Comparison of ENCODE assay signal across 12 cellular contexts in the genomic region with DNA sequence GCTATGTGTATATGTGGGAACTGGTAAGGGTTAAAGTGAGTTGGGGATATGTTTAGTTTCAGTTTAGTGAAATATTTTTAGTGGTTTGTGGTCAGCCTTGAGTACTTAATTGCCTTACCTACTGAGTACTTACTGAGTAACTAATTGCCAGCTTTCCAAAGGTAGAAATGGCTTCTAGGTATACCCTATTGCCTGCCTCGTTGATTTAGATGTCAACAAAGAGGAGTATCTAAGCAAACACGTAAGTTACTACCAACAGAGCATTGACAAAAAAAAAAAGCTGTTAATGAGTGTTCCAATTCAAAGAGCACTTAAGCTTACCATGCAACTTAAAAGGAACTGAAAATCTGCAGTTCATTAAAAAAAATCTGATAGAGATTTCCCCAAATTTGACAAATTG. TPM values are rescaled to one million over a fixed set of nuclear protein-coding genes. Genes with fewer than 3 reads are reported as not detected.
DNase-seq lines count a peak whose midpoint lies in the region; ATAC-seq and TF ChIP-seq lines count a peak whose summit lies in the region.
"Had no signal": no experiment of that assay in that cellular context is flagged by ENCODE, and none has a peak within 500 bp of the region (broad histone marks: within the 10 kb centered on the region; RNA-seq: fewer than 3 reads in every experiment).

No MANE protein-coding gene starts in this region.

- CTCF ChIA-PET in GM10248 (lab: Yijun Ruan, JAX): no interaction called here

- H3K4me1 ChIP-seq in transverse colon: no peaks in the 10 kb centered on the region

- in situ Hi-C loops in transverse colon (cut with MboI; ENCODE audit: low pct_ligation_motif_present in 1 of 4, low pct_unique_long_range_greater_than_20kb in 1 of 4, low sequenced_read_pairs in 3 of 4): no loop called here

- 26 to 46% methylated on average over 2 of the region's 2 CpGs for WGBS in transverse colon (ENCODE audit: low coverage in 1 of 2), 2 donors

- H3K36me3 ChIP-seq in transverse colon: no peaks in the 10 kb centered on the region

- H3K9me3 ChIP-seq in transverse colon: no peaks in the 10 kb centered on the region

- H3K27ac ChIP-seq in transverse colon: no peak overlapping the region

- H3K4me3 ChIP-seq in transverse colon: no peak overlapping the region
- H3K4me3 ChIP-seq: K562 had no signal

- TF ChIP-seq EP300 in transverse colon (IDR thresholded peaks at IDR 0.05; ENCODE audit: low read depth): no peak

- no peak for TF ChIP-seq POLR2A in transverse colon (IDR thresholded peaks at IDR 0.05)

- POLR2A ChIA-PET in GM10248 (lab: Yijun Ruan, JAX): interaction anchor here (0.6 kb wide), 1 partner anchor 13 kb away, joined by 3 read pairs; no protein-coding TSS in a partner anchor

- no peaks in the 10 kb centered on the region for H3K27me3 ChIP-seq in transverse colon

- intact Hi-C loops in transverse colon (cut with DNase I; ENCODE audit: low total_unique reads): no loop called here

- peak; percentile 25 for DNase-seq in GM10248 (ENCODE audit: extremely low spot score)
- peak; percentile 56 to 89 for DNase-seq in NOMO-1 (lab: John Stamatoyannopoulos, UW; ENCODE audit: unreplicated experiment in 2 of 2)
- DNase-seq in nucleus accumbens (lab: John Stamatoyannopoulos, UW): no peak
- no peak for DNase-seq in putamen (ENCODE audit: low spot score)
- no peak for DNase-seq in activated CD4-positive, alpha-beta T cell treated with anti-CD3 and anti-CD28 coated beads for 48 hours
- no peak for DNase-seq in transverse colon
- DNase-seq: activated naive CD8-positive, alpha-beta T cell treated with anti-CD3 and anti-CD28 coated beads, Interleukin-2, amount 10 ng/mL, durations not matched to agents 7 days and 5 days had no signal

- ATAC-seq in GM19397 (IDR thresholded peaks at IDR 0.05; ENCODE audit: unreplicated experiment) (peak; percentile 99), HG03060 (IDR thresholded peaks at IDR 0.05; ENCODE audit: low read depth, unreplicated experiment) (peak; percentile 99)
- ATAC-seq: K562 had no signal

- TF ChIP-seq CTCF in GM10248 (IDR thresholded peaks at IDR 0.05; ENCODE audit: control extremely low read depth, extremely low read depth, low read depth, missing control alignments) (no peak), transverse colon (IDR thresholded peaks at IDR 0.05) (no peak)

RNA-seq across cellular contexts. Expression of a gene that starts 8.8 kb away (rescaled TPM):
- total RNA-seq in transverse colon: 100 to 1,000 TPM; 116 to 298 (median 150) TPM
- total RNA-seq: activated naive CD8-positive, alpha-beta T cell treated with anti-CD3 and anti-CD28 coated beads, Interleukin-2, amount 10 ng/mL, durations not matched to agents 7 days and 5 days; Daoy; fibroblast of villous mesenchyme had no signal

Comparison
In these comparisons a context has a peak if more than half of its experiments do, and no peak if none do; other contexts are left out.
1. DNase-seq: peak in GM10248 (single experiment) and NOMO-1 (2 of 2); none in nucleus accumbens (0 of 56), putamen (single experiment), activated CD4-positive, alpha-beta T cell treated with anti-CD3 and anti-CD28 coated beads for 48 hours (single experiment) and transverse colon (single experiment).